Comparison of ENCODE assay signal across 1 cellular context in the genomic region with DNA sequence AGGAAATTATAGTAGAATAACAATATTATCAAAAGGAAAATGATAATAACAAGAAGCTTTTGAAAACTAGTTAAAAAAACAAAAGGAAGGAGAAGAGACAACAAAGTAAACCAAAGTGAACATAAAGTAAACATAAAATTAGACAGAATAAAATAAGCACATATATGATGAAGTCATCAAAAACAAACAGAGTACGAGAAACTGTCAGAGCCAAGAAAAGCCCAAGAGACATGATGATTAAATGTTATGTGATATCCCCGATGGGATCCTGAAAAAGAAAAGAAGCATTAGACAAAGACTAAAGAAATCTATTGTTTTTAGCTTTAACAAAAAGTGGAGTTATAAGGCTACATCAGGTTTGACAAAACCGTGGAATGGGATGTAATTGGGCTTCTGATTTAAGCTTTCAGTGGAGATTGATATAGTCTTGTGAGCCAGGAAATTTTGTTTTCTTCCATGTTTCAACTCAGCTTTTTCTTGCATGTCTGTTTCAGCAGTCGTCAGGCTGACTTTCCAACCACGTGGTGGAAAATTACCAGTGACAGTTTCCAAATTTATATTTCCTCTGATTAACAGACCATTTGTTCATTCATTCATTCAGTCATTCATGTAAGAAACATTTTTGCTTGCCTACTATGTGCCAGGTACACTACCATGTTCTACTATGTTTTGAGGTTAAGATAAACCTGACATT.
TF ChIP-seq lines count a peak whose summit lies in the region.

No MANE protein-coding gene starts in this region.

TF ChIP-seq in HEK293, 187 proteins besides CTCF, POLR2A, EP300 and RAD21 (continued from another document and continues in another):
- TF ChIP-seq, protein P1, sequence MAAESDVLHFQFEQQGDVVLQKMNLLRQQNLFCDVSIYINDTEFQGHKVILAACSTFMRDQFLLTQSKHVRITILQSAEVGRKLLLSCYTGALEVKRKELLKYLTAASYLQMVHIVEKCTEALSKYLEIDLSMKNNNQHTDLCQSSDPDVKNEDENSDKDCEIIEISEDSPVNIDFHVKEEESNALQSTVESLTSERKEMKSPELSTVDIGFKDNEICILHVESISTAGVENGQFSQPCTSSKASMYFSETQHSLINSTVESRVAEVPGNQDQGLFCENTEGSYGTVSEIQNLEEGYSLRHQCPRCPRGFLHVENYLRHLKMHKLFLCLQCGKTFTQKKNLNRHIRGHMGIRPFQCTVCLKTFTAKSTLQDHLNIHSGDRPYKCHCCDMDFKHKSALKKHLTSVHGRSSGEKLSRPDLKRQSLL (tag by site-specific recombination; IDR thresholded peaks at IDR 0.05) = no peak
- TF ChIP-seq ZNF302 (tag by site-specific recombination; IDR thresholded peaks at IDR 0.05; ENCODE audit: low read depth) (no peak), ZNF549 (tag by site-specific recombination; IDR thresholded peaks at IDR 0.05) (no peak), ZNF10 (tag by site-specific recombination; IDR thresholded peaks at IDR 0.05) (no peak), ZBTB1 (tag by site-specific recombination; IDR thresholded peaks at IDR 0.05) (no peak), HOXA7 (CRISPR knock-in tag; IDR thresholded peaks at IDR 0.05; ENCODE audit: borderline replicate concordance) (no peak), ZNF248 (tag by site-specific recombination; IDR thresholded peaks at IDR 0.05) (no peak), ZNF16 (tag by site-specific recombination; IDR thresholded peaks at IDR 0.05; ENCODE audit: low read depth) (no peak), ZNF624 (tag by site-specific recombination; IDR thresholded peaks at IDR 0.05) (no peak), ZNF596 (tag by site-specific recombination; IDR thresholded peaks at IDR 0.05) (no peak), ZNF707 (tag by site-specific recombination; IDR thresholded peaks at IDR 0.05) (no peak), ZNF37A (tag by site-specific recombination; IDR thresholded peaks at IDR 0.05) (no peak), ZNF221 (tag by site-specific recombination; IDR thresholded peaks at IDR 0.05; ENCODE audit: borderline replicate concordance) (no peak), ZNF394 (tag by site-specific recombination; IDR thresholded peaks at IDR 0.05; ENCODE audit: borderline replicate concordance) (no peak), ZIC2 (tag by site-specific recombination; IDR thresholded peaks at IDR 0.05) (no peak), ZNF626 (tag by site-specific recombination; IDR thresholded peaks at IDR 0.05) (no peak), ZNF629 (tag by site-specific recombination; IDR thresholded peaks at IDR 0.05) (0 out of 2 replicates have a peak, but pooled peaks have one; percentile 24), ZNF544 (tag by site-specific recombination; IDR thresholded peaks at IDR 0.05) (no peak), ZNF791 (tag by site-specific recombination; IDR thresholded peaks at IDR 0.05) (no peak), GLIS2 (tag by site-specific recombination; IDR thresholded peaks at IDR 0.05) (no peak), ZNF274 (IDR thresholded peaks at IDR 0.05; ENCODE audit: low read length) (no peak), ZNF274 (tag by site-specific recombination; IDR thresholded peaks at IDR 0.05; ENCODE audit: borderline replicate concordance) (no peak), ZNF416 (tag by site-specific recombination; IDR thresholded peaks at IDR 0.05) (no peak), ZSCAN16 (tag by site-specific recombination; IDR thresholded peaks at IDR 0.05) (no peak), ZNF157 (tag by site-specific recombination; IDR thresholded peaks at IDR 0.05) (no peak), FEZF1 (tag by site-specific recombination; IDR thresholded peaks at IDR 0.05) (peak; percentile 76), ZNF169 (tag by site-specific recombination; IDR thresholded peaks at IDR 0.05) (no peak), ZBTB20 (tag by site-specific recombination; IDR thresholded peaks at IDR 0.05) (no peak), ZNF585B (tag by site-specific recombination; IDR thresholded peaks at IDR 0.05) (no peak), SP7 (tag by site-specific recombination; IDR thresholded peaks at IDR 0.05) (peak; percentile 65; the same call in 1 of the 2 replicates), ZNF610 (tag by site-specific recombination; IDR thresholded peaks at IDR 0.05; ENCODE audit: borderline replicate concordance) (no peak), HOXD13 (CRISPR knock-in tag; IDR thresholded peaks at IDR 0.05; ENCODE audit: borderline replicate concordance) (no peak), ZNF324 (tag by site-specific recombination; IDR thresholded peaks at IDR 0.05) (no peak)
- TF ChIP-seq, protein P2, sequence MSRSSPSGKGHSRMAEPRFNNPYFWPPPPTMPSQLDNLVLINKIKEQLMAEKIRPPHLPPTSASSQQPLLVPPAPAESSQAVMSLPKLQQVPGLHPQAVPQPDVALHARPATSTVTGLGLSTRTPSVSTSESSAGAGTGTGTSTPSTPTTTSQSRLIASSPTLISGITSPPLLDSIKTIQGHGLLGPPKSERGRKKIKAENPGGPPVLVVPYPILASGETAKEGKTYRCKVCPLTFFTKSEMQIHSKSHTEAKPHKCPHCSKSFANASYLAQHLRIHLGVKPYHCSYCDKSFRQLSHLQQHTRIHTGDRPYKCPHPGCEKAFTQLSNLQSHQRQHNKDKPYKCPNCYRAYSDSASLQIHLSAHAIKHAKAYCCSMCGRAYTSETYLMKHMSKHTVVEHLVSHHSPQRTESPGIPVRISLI (tag by site-specific recombination; IDR thresholded peaks at IDR 0.05) = no peak
- TF ChIP-seq, protein P3, sequence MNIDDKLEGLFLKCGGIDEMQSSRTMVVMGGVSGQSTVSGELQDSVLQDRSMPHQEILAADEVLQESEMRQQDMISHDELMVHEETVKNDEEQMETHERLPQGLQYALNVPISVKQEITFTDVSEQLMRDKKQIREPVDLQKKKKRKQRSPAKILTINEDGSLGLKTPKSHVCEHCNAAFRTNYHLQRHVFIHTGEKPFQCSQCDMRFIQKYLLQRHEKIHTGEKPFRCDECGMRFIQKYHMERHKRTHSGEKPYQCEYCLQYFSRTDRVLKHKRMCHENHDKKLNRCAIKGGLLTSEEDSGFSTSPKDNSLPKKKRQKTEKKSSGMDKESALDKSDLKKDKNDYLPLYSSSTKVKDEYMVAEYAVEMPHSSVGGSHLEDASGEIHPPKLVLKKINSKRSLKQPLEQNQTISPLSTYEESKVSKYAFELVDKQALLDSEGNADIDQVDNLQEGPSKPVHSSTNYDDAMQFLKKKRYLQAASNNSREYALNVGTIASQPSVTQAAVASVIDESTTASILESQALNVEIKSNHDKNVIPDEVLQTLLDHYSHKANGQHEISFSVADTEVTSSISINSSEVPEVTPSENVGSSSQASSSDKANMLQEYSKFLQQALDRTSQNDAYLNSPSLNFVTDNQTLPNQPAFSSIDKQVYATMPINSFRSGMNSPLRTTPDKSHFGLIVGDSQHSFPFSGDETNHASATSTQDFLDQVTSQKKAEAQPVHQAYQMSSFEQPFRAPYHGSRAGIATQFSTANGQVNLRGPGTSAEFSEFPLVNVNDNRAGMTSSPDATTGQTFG (tag by site-specific recombination; IDR thresholded peaks at IDR 0.05; ENCODE audit: borderline replicate concordance) = no peak
- TF ChIP-seq, protein P4, sequence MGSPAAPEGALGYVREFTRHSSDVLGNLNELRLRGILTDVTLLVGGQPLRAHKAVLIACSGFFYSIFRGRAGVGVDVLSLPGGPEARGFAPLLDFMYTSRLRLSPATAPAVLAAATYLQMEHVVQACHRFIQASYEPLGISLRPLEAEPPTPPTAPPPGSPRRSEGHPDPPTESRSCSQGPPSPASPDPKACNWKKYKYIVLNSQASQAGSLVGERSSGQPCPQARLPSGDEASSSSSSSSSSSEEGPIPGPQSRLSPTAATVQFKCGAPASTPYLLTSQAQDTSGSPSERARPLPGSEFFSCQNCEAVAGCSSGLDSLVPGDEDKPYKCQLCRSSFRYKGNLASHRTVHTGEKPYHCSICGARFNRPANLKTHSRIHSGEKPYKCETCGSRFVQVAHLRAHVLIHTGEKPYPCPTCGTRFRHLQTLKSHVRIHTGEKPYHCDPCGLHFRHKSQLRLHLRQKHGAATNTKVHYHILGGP (tag by site-specific recombination; IDR thresholded peaks at IDR 0.05) = peak; percentile 58
- TF ChIP-seq, protein P5, sequence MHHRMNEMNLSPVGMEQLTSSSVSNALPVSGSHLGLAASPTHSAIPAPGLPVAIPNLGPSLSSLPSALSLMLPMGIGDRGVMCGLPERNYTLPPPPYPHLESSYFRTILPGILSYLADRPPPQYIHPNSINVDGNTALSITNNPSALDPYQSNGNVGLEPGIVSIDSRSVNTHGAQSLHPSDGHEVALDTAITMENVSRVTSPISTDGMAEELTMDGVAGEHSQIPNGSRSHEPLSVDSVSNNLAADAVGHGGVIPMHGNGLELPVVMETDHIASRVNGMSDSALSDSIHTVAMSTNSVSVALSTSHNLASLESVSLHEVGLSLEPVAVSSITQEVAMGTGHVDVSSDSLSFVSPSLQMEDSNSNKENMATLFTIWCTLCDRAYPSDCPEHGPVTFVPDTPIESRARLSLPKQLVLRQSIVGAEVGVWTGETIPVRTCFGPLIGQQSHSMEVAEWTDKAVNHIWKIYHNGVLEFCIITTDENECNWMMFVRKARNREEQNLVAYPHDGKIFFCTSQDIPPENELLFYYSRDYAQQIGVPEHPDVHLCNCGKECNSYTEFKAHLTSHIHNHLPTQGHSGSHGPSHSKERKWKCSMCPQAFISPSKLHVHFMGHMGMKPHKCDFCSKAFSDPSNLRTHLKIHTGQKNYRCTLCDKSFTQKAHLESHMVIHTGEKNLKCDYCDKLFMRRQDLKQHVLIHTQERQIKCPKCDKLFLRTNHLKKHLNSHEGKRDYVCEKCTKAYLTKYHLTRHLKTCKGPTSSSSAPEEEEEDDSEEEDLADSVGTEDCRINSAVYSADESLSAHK (tag by site-specific recombination; IDR thresholded peaks at IDR 0.05) = peak; percentile 91
- TF ChIP-seq, protein P6, sequence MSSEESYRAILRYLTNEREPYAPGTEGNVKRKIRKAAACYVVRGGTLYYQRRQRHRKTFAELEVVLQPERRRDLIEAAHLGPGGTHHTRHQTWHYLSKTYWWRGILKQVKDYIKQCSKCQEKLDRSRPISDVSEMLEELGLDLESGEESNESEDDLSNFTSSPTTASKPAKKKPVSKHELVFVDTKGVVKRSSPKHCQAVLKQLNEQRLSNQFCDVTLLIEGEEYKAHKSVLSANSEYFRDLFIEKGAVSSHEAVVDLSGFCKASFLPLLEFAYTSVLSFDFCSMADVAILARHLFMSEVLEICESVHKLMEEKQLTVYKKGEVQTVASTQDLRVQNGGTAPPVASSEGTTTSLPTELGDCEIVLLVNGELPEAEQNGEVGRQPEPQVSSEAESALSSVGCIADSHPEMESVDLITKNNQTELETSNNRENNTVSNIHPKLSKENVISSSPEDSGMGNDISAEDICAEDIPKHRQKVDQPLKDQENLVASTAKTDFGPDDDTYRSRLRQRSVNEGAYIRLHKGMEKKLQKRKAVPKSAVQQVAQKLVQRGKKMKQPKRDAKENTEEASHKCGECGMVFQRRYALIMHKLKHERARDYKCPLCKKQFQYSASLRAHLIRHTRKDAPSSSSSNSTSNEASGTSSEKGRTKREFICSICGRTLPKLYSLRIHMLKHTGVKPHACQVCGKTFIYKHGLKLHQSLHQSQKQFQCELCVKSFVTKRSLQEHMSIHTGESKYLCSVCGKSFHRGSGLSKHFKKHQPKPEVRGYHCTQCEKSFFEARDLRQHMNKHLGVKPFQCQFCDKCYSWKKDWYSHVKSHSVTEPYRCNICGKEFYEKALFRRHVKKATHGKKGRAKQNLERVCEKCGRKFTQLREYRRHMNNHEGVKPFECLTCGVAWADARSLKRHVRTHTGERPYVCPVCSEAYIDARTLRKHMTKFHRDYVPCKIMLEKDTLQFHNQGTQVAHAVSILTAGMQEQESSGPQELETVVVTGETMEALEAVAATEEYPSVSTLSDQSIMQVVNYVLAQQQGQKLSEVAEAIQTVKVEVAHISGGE (tag by site-specific recombination; conservative IDR thresholded peaks at IDR 0.05; ENCODE audit: low read depth) = no peak
- TF ChIP-seq, protein P7, sequence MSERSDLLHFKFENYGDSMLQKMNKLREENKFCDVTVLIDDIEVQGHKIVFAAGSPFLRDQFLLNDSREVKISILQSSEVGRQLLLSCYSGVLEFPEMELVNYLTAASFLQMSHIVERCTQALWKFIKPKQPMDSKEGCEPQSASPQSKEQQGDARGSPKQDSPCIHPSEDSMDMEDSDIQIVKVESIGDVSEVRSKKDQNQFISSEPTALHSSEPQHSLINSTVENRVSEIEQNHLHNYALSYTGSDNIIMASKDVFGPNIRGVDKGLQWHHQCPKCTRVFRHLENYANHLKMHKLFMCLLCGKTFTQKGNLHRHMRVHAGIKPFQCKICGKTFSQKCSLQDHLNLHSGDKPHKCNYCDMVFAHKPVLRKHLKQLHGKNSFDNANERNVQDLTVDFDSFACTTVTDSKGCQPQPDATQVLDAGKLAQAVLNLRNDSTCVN (tag by site-specific recombination; optimal IDR thresholded peaks at IDR 0.05) = no peak
- TF ChIP-seq, protein P8, sequence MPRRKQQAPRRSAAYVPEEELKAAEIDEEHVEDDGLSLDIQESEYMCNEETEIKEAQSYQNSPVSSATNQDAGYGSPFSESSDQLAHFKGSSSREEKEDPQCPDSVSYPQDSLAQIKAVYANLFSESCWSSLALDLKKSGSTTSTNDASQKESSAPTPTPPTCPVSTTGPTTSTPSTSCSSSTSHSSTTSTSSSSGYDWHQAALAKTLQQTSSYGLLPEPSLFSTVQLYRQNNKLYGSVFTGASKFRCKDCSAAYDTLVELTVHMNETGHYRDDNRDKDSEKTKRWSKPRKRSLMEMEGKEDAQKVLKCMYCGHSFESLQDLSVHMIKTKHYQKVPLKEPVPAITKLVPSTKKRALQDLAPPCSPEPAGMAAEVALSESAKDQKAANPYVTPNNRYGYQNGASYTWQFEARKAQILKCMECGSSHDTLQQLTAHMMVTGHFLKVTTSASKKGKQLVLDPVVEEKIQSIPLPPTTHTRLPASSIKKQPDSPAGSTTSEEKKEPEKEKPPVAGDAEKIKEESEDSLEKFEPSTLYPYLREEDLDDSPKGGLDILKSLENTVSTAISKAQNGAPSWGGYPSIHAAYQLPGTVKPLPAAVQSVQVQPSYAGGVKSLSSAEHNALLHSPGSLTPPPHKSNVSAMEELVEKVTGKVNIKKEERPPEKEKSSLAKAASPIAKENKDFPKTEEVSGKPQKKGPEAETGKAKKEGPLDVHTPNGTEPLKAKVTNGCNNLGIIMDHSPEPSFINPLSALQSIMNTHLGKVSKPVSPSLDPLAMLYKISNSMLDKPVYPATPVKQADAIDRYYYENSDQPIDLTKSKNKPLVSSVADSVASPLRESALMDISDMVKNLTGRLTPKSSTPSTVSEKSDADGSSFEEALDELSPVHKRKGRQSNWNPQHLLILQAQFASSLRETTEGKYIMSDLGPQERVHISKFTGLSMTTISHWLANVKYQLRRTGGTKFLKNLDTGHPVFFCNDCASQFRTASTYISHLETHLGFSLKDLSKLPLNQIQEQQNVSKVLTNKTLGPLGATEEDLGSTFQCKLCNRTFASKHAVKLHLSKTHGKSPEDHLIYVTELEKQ (tag by site-specific recombination; IDR thresholded peaks at IDR 0.05; ENCODE audit: borderline replicate concordance) = no peak
